Comparison of ENCODE assay signal across 16 cellular contexts in the genomic region with DNA sequence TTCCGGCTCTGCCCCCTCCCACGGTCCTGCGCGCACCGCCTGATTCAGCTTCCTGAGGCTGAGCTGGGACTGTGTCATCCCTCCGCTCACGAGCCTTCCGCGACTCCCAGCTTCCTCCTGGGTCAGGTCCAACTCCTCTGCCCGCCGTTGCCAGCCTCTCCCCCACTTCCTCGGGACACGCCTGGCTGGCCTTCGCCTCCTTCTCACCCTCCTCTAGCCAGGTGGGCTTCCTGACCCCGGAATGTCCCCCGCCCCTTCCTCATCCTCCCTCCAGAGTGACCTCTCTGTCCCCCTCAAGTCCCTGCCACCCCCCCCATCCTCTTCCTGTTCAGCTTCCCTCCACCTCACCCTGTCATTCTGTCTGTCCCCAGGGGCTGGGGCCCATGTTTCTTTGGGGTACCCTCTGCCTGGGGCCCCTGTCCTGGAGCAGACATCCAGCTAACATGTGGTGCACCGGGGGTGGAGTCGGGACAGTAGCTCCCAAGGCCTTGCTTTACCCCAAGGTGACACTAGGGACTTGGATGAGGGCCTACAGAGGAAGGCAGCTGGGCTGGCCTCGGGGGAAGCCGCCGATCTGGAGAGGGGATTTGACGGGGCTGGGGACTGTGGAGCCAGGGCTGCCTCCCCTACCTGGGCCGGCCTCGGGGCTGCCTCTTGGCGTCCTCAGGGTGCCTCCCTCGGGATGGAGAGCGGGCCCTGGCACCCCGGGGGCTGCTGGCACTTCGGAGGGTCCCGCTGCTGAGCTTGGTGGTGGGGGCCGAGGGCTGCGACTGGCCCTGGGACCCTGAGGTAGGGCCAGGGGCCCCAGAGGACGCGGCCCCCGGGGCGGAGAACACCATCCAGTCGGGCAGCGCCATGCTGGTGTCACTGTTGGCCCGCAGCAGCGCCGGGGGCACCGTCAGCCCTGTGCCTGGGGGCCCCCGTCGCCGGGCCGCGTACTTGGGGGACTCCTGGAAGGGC. TPM values are rescaled to one million over a fixed set of nuclear protein-coding genes. Genes with fewer than 3 reads are reported as not detected.
A peak's percentile ranks its signal among the peaks of the same experiment; 100 is the strongest.
DNase-seq lines count a peak whose midpoint lies in the region; ATAC-seq, FAIRE-seq and TF ChIP-seq lines count a peak whose summit lies in the region.
"Had no signal": no experiment of that assay in that cellular context is flagged by ENCODE, and none has a peak within 500 bp of the region (broad histone marks: within the 10 kb centered on the region; RNA-seq: fewer than 3 reads in every experiment).

No MANE protein-coding gene starts in this region.

- CTCF ChIA-PET in endothelial cell of umbilical vein (lab: Charles Lee), result interaction anchor here (0.6 to 5.7 kb wide), 20 partner anchors 8 to 733 kb away, joined by 3 to 116 read pairs (median 4); a partner anchor contains a TSS
- CTCF ChIA-PET in PC-9 (lab: Charles Lee), result interaction anchor here (0.6 to 0.7 kb wide), 2 partner anchors 56 to 754 kb away, joined by 4 to 7 read pairs; no protein-coding TSS in a partner anchor

- H3K9me3 ChIP-seq in endothelial cell of umbilical vein (replicated peaks; ENCODE audit: control insufficient read depth, insufficient read depth, low read length) (no peaks in the 10 kb centered on the region), PC-9 (ENCODE audit: insufficient read depth, low read depth) (no peaks in the 10 kb centered on the region)
- H3K9me3 ChIP-seq: vagina had no signal

- TSS peak; percentile 54 for BruUV-seq in endothelial cell of umbilical vein (replicated peaks; lab: Mats Ljungman, UMichigan)
- BruUV-seq in PC-9 (replicated peaks; lab: Mats Ljungman, UMichigan), result no TSS peak

- H3K27ac ChIP-seq in endothelial cell of umbilical vein (ENCODE audit: insufficient read depth, low read depth, low read length) (peak overlapping the region; percentile 34), PC-9 (no peak overlapping the region)
- H3K27ac ChIP-seq: skin epidermis, vagina had no signal

- H2AFZ ChIP-seq in endothelial cell of umbilical vein (ENCODE audit: low read depth, low read length), result peak overlapping the region; percentile 69
- no peak overlapping the region for H2AFZ ChIP-seq in PC-9

- H3K27me3 ChIP-seq in endothelial cell of umbilical vein (ENCODE audit: control insufficient read depth in 2 of 2, insufficient read depth in 2 of 2, low read length in 2 of 2) (no peaks in the 10 kb centered on the region), PC-9 (ENCODE audit: insufficient read depth, low read depth) (peaks cover 89% of the 10 kb centered on the region)
- H3K27me3 ChIP-seq: vagina had no signal

- H3K9me2 ChIP-seq in PC-9 (ENCODE audit: insufficient read depth), result no peaks in the 10 kb centered on the region

- no peaks in the 10 kb centered on the region for H3K9me1 ChIP-seq in endothelial cell of umbilical vein (replicated peaks; ENCODE audit: control insufficient read depth, extremely low read depth, insufficient read depth, low read length)

- TF ChIP-seq POLR2A in endothelial cell of umbilical vein (IDR thresholded peaks at IDR 0.05; ENCODE audit: low read depth, low read length), result no peak

- H3K36me3 ChIP-seq in endothelial cell of umbilical vein (ENCODE audit: control insufficient read depth in 2 of 2, extremely low read depth in 1 of 2, insufficient read depth in 2 of 2, low read length in 2 of 2), result no peaks in the 10 kb centered on the region
- H3K36me3 ChIP-seq in PC-9 (ENCODE audit: low read depth), result no peaks in the 10 kb centered on the region
- H3K36me3 ChIP-seq: vagina had no signal

- H4K20me1 ChIP-seq in endothelial cell of umbilical vein (replicated peaks; ENCODE audit: control insufficient read depth, extremely low read depth, insufficient read depth, low read length) (no peaks in the 10 kb centered on the region), PC-9 (ENCODE audit: insufficient read depth) (peaks cover 5% of the 10 kb centered on the region; the same call in 1 of the 2 replicates)

- peak; percentile 90 for FAIRE-seq in endothelial cell of umbilical vein (lab: Jason Lieb, UNC)
- FAIRE-seq: frontal cortex had no signal

- intact Hi-C loops in endothelial cell of umbilical vein (cut with micrococcal nuclease), result no loop called here
- intact Hi-C loops in PC-9 (cut with micrococcal nuclease; ENCODE audit: unreplicated experiment), result loop anchor here (10.0 kb wide), 1 partner anchor 312 kb away; a partner anchor contains a TSS

- H3F3A ChIP-seq in PC-9 (ENCODE audit: insufficient read depth, low read depth), result no peaks in the 10 kb centered on the region

- no peak overlapping the region for H3K4me2 ChIP-seq in endothelial cell of umbilical vein (ENCODE audit: insufficient read depth, low read length)
- H3K4me2 ChIP-seq in PC-9, result no peak overlapping the region

- H3K4me3 ChIP-seq in endothelial cell of umbilical vein (replicated peaks in 1 of 3; ENCODE audit: insufficient read depth in 1 of 3, low read depth in 1 of 3, low read length in 3 of 3) (no peak overlapping the region), PC-9 (no peak overlapping the region)
- H3K4me3 ChIP-seq: skin epidermis, vagina had no signal

- TF ChIP-seq CTCF in endothelial cell of umbilical vein (IDR thresholded peaks at IDR 0.05; ENCODE audit: extremely low read depth in 1 of 2, insufficient read depth in 1 of 2, low read depth in 1 of 2, low read length in 2 of 2), result no peak
- no peak for TF ChIP-seq CTCF in PC-9 (conservative IDR thresholded peaks at IDR 0.05)

- H3K79me2 ChIP-seq in endothelial cell of umbilical vein (ENCODE audit: control insufficient read depth, insufficient read depth, low read length) (no peaks in the 10 kb centered on the region), PC-9 (ENCODE audit: low read depth) (no peaks in the 10 kb centered on the region)

- peak; percentile 75 for DNase-seq in 8988T
- DNase-seq in DMS79 treated with DMSO at 0.1 percent for 48 hours (lab: John Stamatoyannopoulos, UW), result peak; percentile 41
- peak; percentile 45 for DNase-seq in M059J (ENCODE audit: low read depth)
- DNase-seq in endothelial cell of umbilical vein (ENCODE audit: low read depth, low spot score), result peak; percentile 52
- DNase-seq in DMS53 treated with DMSO at 0.1 percent for 48 hours (lab: John Stamatoyannopoulos, UW; ENCODE audit: unreplicated experiment), result no peak
- no peak for DNase-seq in PC-9
- no peak for DNase-seq in NCI-H2107 (lab: John Stamatoyannopoulos, UW)
- DNase-seq: activated CD4-positive, alpha-beta memory T cell treated with anti-CD3 and anti-CD28 coated beads, Interleukin-2, amount 10 ng/mL, durations not matched to agents 7 days and 5 days; KG1; midbrain; NCI-H774; Right ventricle myocardium superior had no signal

- POLR2A ChIA-PET in endothelial cell of umbilical vein (lab: Charles Lee), result interaction anchor here (0.9 kb wide), 1 partner anchor 89 kb away, joined by 3 read pairs; no protein-coding TSS in a partner anchor
- POLR2A ChIA-PET in PC-9 (lab: Charles Lee; ENCODE audit: unreplicated experiment), result no interaction called here

- ATAC-seq in HG02642 (IDR thresholded peaks at IDR 0.05; ENCODE audit: poor library complexity, unreplicated experiment), result no peak

- H3K4me1 ChIP-seq in endothelial cell of umbilical vein (ENCODE audit: control insufficient read depth, extremely low read depth, insufficient read depth, low read length) (peaks cover 18% of the 10 kb centered on the region), PC-9 (replicated peaks; ENCODE audit: insufficient read depth) (no peaks in the 10 kb centered on the region)
- H3K4me1 ChIP-seq: vagina had no signal

- no peak overlapping the region for H3K9ac ChIP-seq in endothelial cell of umbilical vein (replicated peaks; ENCODE audit: extremely low read depth, insufficient read depth, low read length)

- dilution Hi-C loops in endothelial cell of umbilical vein (cut with MboI; ENCODE audit: extremely low pct_ligation_motif_present, low sequenced_read_pairs), result no loop called here

TF ChIP-seq in endothelial cell of umbilical vein, 7 proteins besides CTCF, POLR2A, EP300 and RAD21 (continues in another document):
- TF ChIP-seq, protein P1, sequence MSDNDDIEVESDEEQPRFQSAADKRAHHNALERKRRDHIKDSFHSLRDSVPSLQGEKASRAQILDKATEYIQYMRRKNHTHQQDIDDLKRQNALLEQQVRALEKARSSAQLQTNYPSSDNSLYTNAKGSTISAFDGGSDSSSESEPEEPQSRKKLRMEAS (IDR thresholded peaks at IDR 0.05; ENCODE audit: insufficient read depth, insufficient read length), result no peak

RNA-seq across cellular contexts. Expression of a gene that starts 16.5 kb away (rescaled TPM):
- total RNA-seq in M059J (2014; rRNA removed; shearing (Covaris generic)), result 0.15 TPM in 2 replicates
- total RNA-seq in endothelial cell of umbilical vein (1.2 and 1.9 TPM in 2 replicates), PC-9 (2021) (not detected in 2 replicates)
- polyA plus RNA-seq in endothelial cell of umbilical vein, result 0.60 and 0.66 TPM in 2 replicates
- 0.27 and 0.38 TPM in 2 replicates for polyA plus RNA-seq in endothelial cell of umbilical vein (2011; cell fraction: cytosol; rRNA removed)
- 3.5 and 4.2 TPM in 2 replicates for polyA plus RNA-seq in endothelial cell of umbilical vein (2011; cell fraction: nucleus; rRNA removed)
- polyA plus RNA-seq in endothelial cell of umbilical vein (2012), result 2.0 and 2.5 TPM in 2 replicates
- polyA minus RNA-seq in endothelial cell of umbilical vein, result 0.25 and 4.7 TPM in 2 replicates
- polyA minus RNA-seq in endothelial cell of umbilical vein (2011; cell fraction: cytosol; rRNA and poly(A)+ RNA removed), result not detected
- 1.4 and 1.7 TPM in 2 replicates for polyA minus RNA-seq in endothelial cell of umbilical vein (2011; cell fraction: nucleus; rRNA and poly(A)+ RNA removed)
- total RNA-seq: activated CD4-positive, alpha-beta memory T cell treated with anti-CD3 and anti-CD28 coated beads, Interleukin-2, amount 10 ng/mL, durations not matched to agents 7 days and 5 days had no signal

RNA-seq across cellular contexts. Expression of a gene that starts 20.0 kb away (rescaled TPM):
- total RNA-seq in M059J (2014; rRNA removed; shearing (Covaris generic)), result 6.1 and 10.0 TPM in 2 replicates
- total RNA-seq in endothelial cell of umbilical vein, result 10.4 and 13.3 TPM in 2 replicates
- polyA plus RNA-seq in endothelial cell of umbilical vein, result 30.1 and 37.2 TPM in 2 replicates
- 11.2 and 17.3 TPM in 2 replicates for polyA plus RNA-seq in endothelial cell of umbilical vein (2011; cell fraction: cytosol; rRNA removed)
- polyA plus RNA-seq in endothelial cell of umbilical vein (2011; cell fraction: nucleus; rRNA removed), result 15.5 and 18.9 TPM in 2 replicates
- polyA plus RNA-seq in endothelial cell of umbilical vein (2012), result 26.1 and 56.4 TPM in 2 replicates
- polyA minus RNA-seq in endothelial cell of umbilical vein, result 2.1 and 2.9 TPM in 2 replicates
- not detected for polyA minus RNA-seq in endothelial cell of umbilical vein (2011; cell fraction: cytosol; rRNA and poly(A)+ RNA removed)
- 2.5 and 3.4 TPM in 2 replicates for polyA minus RNA-seq in endothelial cell of umbilical vein (2011; cell fraction: nucleus; rRNA and poly(A)+ RNA removed)
- not detected in 2 replicates for total RNA-seq in PC-9 (2021)

RNA-seq across cellular contexts. Expression of a gene that starts 53.9 kb away (rescaled TPM):
- total RNA-seq in M059J (2014; rRNA removed; shearing (Covaris generic)), result 1.0 and 4.9 TPM in 2 replicates
- total RNA-seq in endothelial cell of umbilical vein (1.1 and 2.5 TPM in 2 replicates), PC-9 (2021) (not detected in 2 replicates)
- polyA plus RNA-seq in endothelial cell of umbilical vein, result 0.79 and 2.1 TPM in 2 replicates
- 0.25 and 0.69 TPM in 2 replicates for polyA plus RNA-seq in endothelial cell of umbilical vein (2011; cell fraction: cytosol; rRNA removed)
- polyA plus RNA-seq in endothelial cell of umbilical vein (2011; cell fraction: nucleus; rRNA removed), result not detected in 2 replicates
- 1.3 and 3.0 TPM in 2 replicates for polyA plus RNA-seq in endothelial cell of umbilical vein (2012)
- polyA minus RNA-seq in endothelial cell of umbilical vein, result 0.57 TPM in 1 of 2 replicates, not detected in the other
- polyA minus RNA-seq in endothelial cell of umbilical vein (2011; cell fraction: cytosol; rRNA and poly(A)+ RNA removed), result not detected
- not detected in 2 replicates for polyA minus RNA-seq in endothelial cell of umbilical vein (2011; cell fraction: nucleus; rRNA and poly(A)+ RNA removed)
- total RNA-seq: activated CD4-positive, alpha-beta memory T cell treated with anti-CD3 and anti-CD28 coated beads, Interleukin-2, amount 10 ng/mL, durations not matched to agents 7 days and 5 days; frontal cortex; vagina had no signal

Comparison
In these comparisons a context has a peak if more than half of its experiments do, and no peak if none do; other contexts are left out.
1. DNase-seq: peak in 8988T (single experiment), DMS79 treated with DMSO at 0.1 percent for 48 hours (single experiment), M059J (single experiment) and endothelial cell of umbilical vein (single experiment); none in DMS53 treated with DMSO at 0.1 percent for 48 hours (single experiment), PC-9 (0 of 2) and NCI-H2107 (single experiment).